8 cellular contexts compared by ENCODE assay signal in the genomic region with DNA sequence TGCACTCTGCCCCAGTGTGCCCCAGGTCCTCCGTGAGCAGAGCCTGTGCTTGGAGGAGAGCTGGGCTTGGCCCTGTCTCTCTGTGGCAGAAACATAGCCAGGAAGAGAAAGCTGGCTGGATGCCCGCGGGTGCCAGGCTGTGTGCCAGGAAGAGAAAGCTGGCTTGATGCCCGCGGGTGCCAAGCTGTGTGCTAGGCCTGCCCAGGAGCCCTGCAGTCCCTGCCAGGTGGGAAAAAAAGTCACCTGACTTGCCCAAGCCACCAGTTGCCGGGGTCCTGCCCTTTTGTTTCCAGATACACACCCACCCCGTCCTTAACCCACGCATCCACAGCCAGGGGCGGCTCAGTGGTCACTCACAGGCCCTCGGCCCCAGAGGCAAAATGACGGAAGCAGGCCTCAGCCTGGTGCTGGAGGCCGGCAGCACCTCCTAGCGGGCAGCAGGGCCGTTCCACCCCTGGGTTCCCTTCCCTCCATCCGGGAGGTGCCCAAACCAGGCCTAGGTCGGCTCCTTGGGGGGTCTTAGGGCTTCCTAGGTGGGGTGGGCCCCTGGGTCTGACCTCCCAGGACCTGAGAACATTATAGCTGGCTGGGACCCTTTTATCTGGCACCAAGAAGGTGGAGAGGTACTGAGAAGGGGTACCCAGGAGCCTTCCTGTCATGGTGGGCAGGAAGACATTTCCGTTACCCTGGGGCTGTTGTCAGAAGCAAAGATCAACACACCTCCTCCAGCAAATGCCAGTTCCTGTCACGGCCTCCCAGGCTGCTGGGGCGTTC. TPM values are rescaled to one million over a fixed set of nuclear protein-coding genes. Genes with fewer than 3 reads are reported as not detected.
DNase-seq lines count a peak whose midpoint lies in the region; ATAC-seq and TF ChIP-seq lines count a peak whose summit lies in the region.

No MANE protein-coding gene starts in this region.

- H3K36me3 Mint-ChIP-seq in CD4-positive, alpha-beta T cell (ENCODE audit: low read depth) = peaks cover 43% of the 10 kb centered on the region
- no peaks in the 10 kb centered on the region for H3K36me3 Mint-ChIP-seq in MCF 10A (ENCODE audit: insufficient read depth, unreplicated experiment)

- no peaks in the 10 kb centered on the region for H3K27me3 ChIP-seq in CD4-positive, alpha-beta T cell (ENCODE audit: control insufficient read depth, insufficient read depth, low read length)
- H3K27me3 ChIP-seq in lung (ENCODE audit: control insufficient read depth, insufficient read depth) (no peaks in the 10 kb centered on the region), testis (no peaks in the 10 kb centered on the region)

- CTCF ChIA-PET in CD4-positive, alpha-beta T cell (lab: Charles Lee) = interaction anchor here (1.2 to 2.0 kb wide), 3 partner anchors 16 to 20 kb away, joined by 3 to 6 read pairs (median 5); no protein-coding TSS in a partner anchor
- CTCF ChIA-PET in MCF 10A (lab: Yijun Ruan, JAX) = interaction anchor here (0.5 to 5.1 kb wide), 15 partner anchors 14 to 471 kb away, joined by 3 to 48 read pairs (median 4); a partner anchor contains a TSS

- intact Hi-C loops in CD4-positive, alpha-beta T cell (cut with DNase I, micrococcal nuclease) = loop anchor here (1.0 to 5.0 kb wide), 6 partner anchors 16 to 109 kb away; a partner anchor contains a TSS
- intact Hi-C loops in MCF 10A (cut with micrococcal nuclease) (loop anchor here (1.0 to 2.0 kb wide), 4 partner anchors 19 to 110 kb away; a partner anchor contains a TSS), testis (cut with DNase I; ENCODE audit: low total_unique reads) (no loop called here)

- peak overlapping the region; percentile 76 for H3K4me3 Mint-ChIP-seq in CD4-positive, alpha-beta T cell
- peak overlapping the region; percentile 42 for H3K4me3 Mint-ChIP-seq in MCF 10A (ENCODE audit: unreplicated experiment)

- peaks cover 77% of the 10 kb centered on the region for H3K4me1 Mint-ChIP-seq in CD4-positive, alpha-beta T cell (ENCODE audit: low read depth)
- H3K4me1 Mint-ChIP-seq in MCF 10A (ENCODE audit: insufficient read depth, unreplicated experiment) = peaks cover 37% of the 10 kb centered on the region

- peak; percentile 74 for ATAC-seq in CD4-positive, alpha-beta T cell (ENCODE audit: poor library complexity)
- ATAC-seq in lung (ENCODE audit: insufficient read depth, low FRiP score) = peak; percentile 19
- ATAC-seq in HG02973 (IDR thresholded peaks at IDR 0.05; ENCODE audit: unreplicated experiment) = no peak
- no peak for ATAC-seq in GM18502 (IDR thresholded peaks at IDR 0.05; ENCODE audit: poor library complexity, unreplicated experiment)

- peak; percentile 45 to 77 (median 67) for DNase-seq in CD4-positive, alpha-beta T cell
- DNase-seq in HuH-7 (ENCODE audit: low spot score) = peak; percentile 66
- peak in 3 of 5 experiments; percentile 47 to 90 (median 70) for DNase-seq in T-helper 2 cell
- DNase-seq in MCF 10A (ENCODE audit: unreplicated experiment) = peak; percentile 93
- peak; percentile 78 for DNase-seq in lung (ENCODE audit: low spot score)
- peak; percentile 84 for DNase-seq in testis

- 27 to 32% methylated on average over 18 to 19 of the region's 19 CpGs for WGBS in lung, 2 donors
- 72 to 77% methylated on average over 12 to 19 of the region's 19 CpGs for WGBS in testis, 2 donors

- POLR2A ChIA-PET in CD4-positive, alpha-beta T cell (lab: Charles Lee) = interaction anchor here (0.6 to 10.8 kb wide), 17 partner anchors 8 to 826 kb away, joined by 3 to 362 read pairs (median 5); a partner anchor contains a TSS
- POLR2A ChIA-PET in MCF 10A (lab: Yijun Ruan, JAX) = interaction anchor here (0.6 to 1.9 kb wide), 9 partner anchors 15 to 218 kb away, joined by 4 to 24 read pairs (median 6); a partner anchor contains a TSS

- no peak overlapping the region for H3K4me3 ChIP-seq in lung
- H3K4me3 ChIP-seq in testis = no peak overlapping the region

- no peaks in the 10 kb centered on the region for H3K9me3 Mint-ChIP-seq in CD4-positive, alpha-beta T cell
- no peaks in the 10 kb centered on the region for H3K9me3 Mint-ChIP-seq in MCF 10A (ENCODE audit: unreplicated experiment)

- TF ChIP-seq CTCF in CD4-positive, alpha-beta T cell (IDR thresholded peaks at IDR 0.05) = peak; percentile 58
- TF ChIP-seq CTCF in MCF 10A (IDR thresholded peaks at IDR 0.05; ENCODE audit: unreplicated experiment) (peak; percentile 87), lung (IDR thresholded peaks at IDR 0.05; ENCODE audit: control extremely low read depth, extremely low read depth) (peak; percentile 27), testis (IDR thresholded peaks at IDR 0.05) (no peak)

- H3K9me3 ChIP-seq in CD4-positive, alpha-beta T cell (ENCODE audit: control insufficient read depth, low read length) = no peaks in the 10 kb centered on the region
- H3K9me3 ChIP-seq in lung (ENCODE audit: control insufficient read depth in 2 of 2, insufficient read depth in 1 of 2, low read length in 1 of 2) (no peaks in the 10 kb centered on the region), testis (no peaks in the 10 kb centered on the region)

- peak overlapping the region; percentile 88 for H3K27ac Mint-ChIP-seq in CD4-positive, alpha-beta T cell
- peak overlapping the region; percentile 1 for H3K27ac Mint-ChIP-seq in MCF 10A (ENCODE audit: low read depth, unreplicated experiment)

- H3K27ac ChIP-seq in CD4-positive, alpha-beta T cell (ENCODE audit: low read depth, low read length) = peak overlapping the region; percentile 86
- H3K27ac ChIP-seq in lung (ENCODE audit: low read depth in 1 of 2, low read length in 1 of 2) (peak overlapping the region in 1 of 2 donors; percentile 35), testis (no peak overlapping the region)

- no peak for TF ChIP-seq POLR2A in testis (IDR thresholded peaks at IDR 0.05)

- H3K4me1 ChIP-seq in lung (ENCODE audit: control insufficient read depth in 2 of 2, insufficient read depth in 2 of 2, low read length in 2 of 2) (peaks cover 0 to 15% of the 10 kb centered on the region in 2 donors), testis (peaks cover 11% of the 10 kb centered on the region)

- no TSS peak for BruUV-seq in MCF 10A (replicated peaks; lab: Mats Ljungman, UMichigan)

- H3K36me3 ChIP-seq in lung (ENCODE audit: control insufficient read depth in 2 of 2, insufficient read depth in 2 of 2, low read length in 2 of 2) (no peaks in the 10 kb centered on the region), testis (ENCODE audit: low read depth, missing control alignments) (no peaks in the 10 kb centered on the region)

- no peaks in the 10 kb centered on the region for H3K27me3 Mint-ChIP-seq in CD4-positive, alpha-beta T cell
- no peaks in the 10 kb centered on the region for H3K27me3 Mint-ChIP-seq in MCF 10A (ENCODE audit: insufficient read depth, unreplicated experiment)

RNA-seq across cellular contexts. Expression of a gene that starts 9.1 kb away (rescaled TPM):
- 100 to 1,000 TPM; 283 to 284 TPM for total RNA-seq in CD4-positive, alpha-beta T cell
- total RNA-seq in MCF 10A (2022) (24.8 and 29.3 TPM in 2 replicates), lung (100 to 1,000 TPM in 1 of 2 donors, 10 to 100 TPM in 1; 52.9 to 246 TPM), testis (10 to 100 TPM in 1 of 2 donors, 1 to 10 TPM in 1; 5.6 to 29.5 TPM)
- polyA plus RNA-seq in lung (100 to 1,000 TPM; 128 to 376 TPM), testis (ENCODE audit: insufficient read depth, low read depth, low replicate concordance) (27.4 TPM)

RNA-seq across cellular contexts. Expression of a gene that starts 28.3 kb away (rescaled TPM):
- total RNA-seq in CD4-positive, alpha-beta T cell = 1 to 10 TPM; 7.7 to 9.1 TPM
- total RNA-seq in MCF 10A (2022) (40.4 and 58.7 TPM in 2 replicates), lung (10 to 100 TPM; 10.3 to 36.9 TPM), testis (10 to 100 TPM; 30.8 to 31.9 TPM)
- polyA plus RNA-seq in lung (10 to 100 TPM; 23.9 to 30.1 TPM), testis (ENCODE audit: insufficient read depth, low read depth, low replicate concordance) (46.2 TPM)

RNA-seq across cellular contexts. Expression of a gene that starts 38.1 kb away (rescaled TPM):
- total RNA-seq in CD4-positive, alpha-beta T cell = 10 to 100 TPM; 99.0 to 99.5 TPM
- total RNA-seq in MCF 10A (2022) (326 and 338 TPM in 2 replicates), lung (100 to 1,000 TPM; 243 to 247 TPM), testis (100 to 1,000 TPM; 190 to 195 TPM)
- polyA plus RNA-seq in lung (100 to 1,000 TPM; 139 to 209 TPM), testis (ENCODE audit: insufficient read depth, low read depth, low replicate concordance) (171 TPM)

Comparison
In these comparisons a context has a peak if more than half of its experiments do, and no peak if none do; other contexts are left out.
1. ATAC-seq: peak in CD4-positive, alpha-beta T cell (single experiment) and lung (single experiment); none in HG02973 (single experiment) and GM18502 (single experiment).
2. CTCF ChIP-seq: peak in CD4-positive, alpha-beta T cell (single experiment), MCF 10A (single experiment) and lung (single experiment); none in testis (0 of 3).
3. Peak in every context shown above with its lines, with median percentiles within 50 percentile points of each other: DNase-seq.